In genomic region chr11:122655527-122656072, GRCh38 we compare ENCODE assay signal across 8 cellular contexts. TPM values are rescaled to one million over a fixed set of nuclear protein-coding genes. Genes with fewer than 3 reads are reported as not detected.
A peak's percentile ranks its signal among the peaks of the same experiment; 100 is the strongest.
DNase-seq lines count a peak whose midpoint lies in the region; ATAC-seq and TF ChIP-seq lines count a peak whose summit lies in the region.

UBASH3B (plus strand) TSS chr11:122655722; CDS start chr11:122656050, 328 bp downstream.

- no peak for TF ChIP-seq RAD21 in IMR-90 (IDR thresholded peaks at IDR 0.05; ENCODE audit: low read length)

- H3K4ac ChIP-seq in IMR-90 (ENCODE audit: low read depth, low read length): peak within 1 kb of the TSS; percentile 82

- in situ Hi-C loops in IMR-90 (cut with MboI; ENCODE audit: low sequenced_read_pairs): no loop called here

- H2BK120ac ChIP-seq in IMR-90 (ENCODE audit: low read depth, low read length): peak within 1 kb of the TSS; percentile 82

- DNase-seq in DMS114 treated with DMSO at 0.1 percent for 48 hours (lab: John Stamatoyannopoulos, UW; ENCODE audit: unreplicated experiment): peak; percentile 57
- DNase-seq in IMR-90: peak; percentile 89
- peak; percentile 69 to 85 for DNase-seq in SW 1271 (lab: John Stamatoyannopoulos, UW)
- DNase-seq in activated naive CD8-positive, alpha-beta T cell treated with anti-CD3 and anti-CD28 coated beads, Interleukin-2, amount 50 U/mL, for 16 hours (ENCODE audit: low read depth, low spot score): peak; percentile 28
- peak; percentile 29 to 91 (median 73) for DNase-seq in head of caudate nucleus
- peak; percentile 52 for DNase-seq in omental fat pad (ENCODE audit: low spot score)
- peak; percentile 68 for DNase-seq in thoracic aorta (ENCODE audit: low spot score)

- H3K36me3 ChIP-seq in IMR-90 (ENCODE audit: control insufficient read depth, insufficient read depth, low read length) (no peaks in the 10 kb centered on the region), thoracic aorta (no peaks in the 10 kb centered on the region)

- no peaks in the 10 kb centered on the region for H3K9me3 ChIP-seq in IMR-90 (ENCODE audit: control insufficient read depth, insufficient read depth, low read length)
- no peaks in the 10 kb centered on the region for H3K9me3 ChIP-seq in thoracic aorta

- POLR2A ChIA-PET in IMR-90 (lab: Charles Lee; ENCODE audit: unreplicated experiment): interaction anchor here (0.6 to 1.0 kb wide), 2 partner anchors 36 to 68 kb away, joined by 3 read pairs; no protein-coding TSS in a partner anchor

- H2BK5ac ChIP-seq in IMR-90 (ENCODE audit: low read depth, low read length, poor library complexity, severe bottlenecking): peak within 1 kb of the TSS; percentile 94

- peak within 1 kb of the TSS; percentile 89; the same call in 1 of the 3 replicates for H2BK15ac ChIP-seq in IMR-90 (ENCODE audit: low read depth, low read length)

- peak within 1 kb of the TSS; percentile 18; the same call in 1 of the 2 replicates for H4K5ac ChIP-seq in IMR-90 (ENCODE audit: low read depth, low read length)

- CTCF ChIA-PET in IMR-90 (lab: Yijun Ruan, JAX): interaction anchor here (0.6 to 3.0 kb wide), 4 partner anchors 68 to 564 kb away, joined by 3 to 9 read pairs (median 4); no protein-coding TSS in a partner anchor

- H3K27me3 ChIP-seq in IMR-90 (ENCODE audit: control insufficient read depth, insufficient read depth, low read length) (no peaks in the 10 kb centered on the region), thoracic aorta (replicated peaks; ENCODE audit: insufficient read depth) (no peaks in the 10 kb centered on the region)

- peak within 1 kb of the TSS; percentile 16 to 79; a peak in 3 of 4 replicates for H4K8ac ChIP-seq in IMR-90 (ENCODE audit: low read depth in 2 of 2, low read length in 2 of 2)

- dilution Hi-C loops in IMR-90 (cut with HindIII; ENCODE audit: low sequenced_read_pairs, unreplicated experiment): no loop called here

- H3K4me1 ChIP-seq in IMR-90 (ENCODE audit: control insufficient read depth, insufficient read depth, low read length) (peaks cover 12% of the 10 kb centered on the region), thoracic aorta (ENCODE audit: control insufficient read depth in 1 of 2, low read depth in 2 of 2) (peaks cover 10 to 13% of the 10 kb centered on the region in 2 donors)

- H3K27ac ChIP-seq in IMR-90 (ENCODE audit: insufficient read depth, low read length): peak within 1 kb of the TSS; percentile 93
- H3K27ac ChIP-seq in thoracic aorta: peak within 1 kb of the TSS; percentile 77 to 88

- peak within 1 kb of the TSS; percentile 64 for H2BK20ac ChIP-seq in IMR-90 (ENCODE audit: low read depth, low read length)

- H3K4me3 ChIP-seq in IMR-90 (ENCODE audit: insufficient read depth, low read depth, low read length) (peak within 1 kb of the TSS; percentile 89), thoracic aorta (peak within 1 kb of the TSS; percentile 94)

- peaks cover 8 to 40% of the 10 kb centered on the region in 2 experiments for H3K79me1 ChIP-seq in IMR-90 (ENCODE audit: low read depth in 1 of 2, low read length in 2 of 2)

- peak within 1 kb of the TSS; percentile 97 for H2AFZ ChIP-seq in IMR-90 (replicated peaks; ENCODE audit: low read length, poor library complexity)

- ATAC-seq in GM21529 (IDR thresholded peaks at IDR 0.05; ENCODE audit: unreplicated experiment) (peak; percentile 78), IMR-90 (ENCODE audit: low read depth) (peak; percentile 79), omental fat pad (ENCODE audit: low FRiP score) (peak; percentile 87), thoracic aorta (ENCODE audit: insufficient number of reproducible peaks, low FRiP score, low read depth) (peak; percentile 19)

- H3K18ac ChIP-seq in IMR-90 (ENCODE audit: low read depth, low read length): peak within 1 kb of the TSS; percentile 34

- no peak for TF ChIP-seq CTCF in IMR-90 (conservative IDR thresholded peaks at IDR 0.05; ENCODE audit: low read depth, low read length)
- TF ChIP-seq CTCF in omental fat pad (IDR thresholded peaks at IDR 0.05): no peak
- TF ChIP-seq CTCF in thoracic aorta (IDR thresholded peaks at IDR 0.05): peak; percentile 21

- no TSS peak for BruUV-seq in IMR-90 (replicated peaks; lab: Mats Ljungman, UMichigan)

- H3K56ac ChIP-seq in IMR-90 (ENCODE audit: extremely low read depth, insufficient read depth, low read length): peak within 1 kb of the TSS; percentile 90

- H3K4me2 ChIP-seq in IMR-90 (ENCODE audit: low read depth, low read length): peak within 1 kb of the TSS; percentile 88

- H3K23ac ChIP-seq in IMR-90 (ENCODE audit: low read depth, low read length): peak within 1 kb of the TSS; percentile 87

- intact Hi-C loops in IMR-90 (cut with micrococcal nuclease) (loop anchor here (1.0 to 5.0 kb wide), 3 partner anchors 53 to 126 kb away; no protein-coding TSS in a partner anchor), head of caudate nucleus (cut with DNase I) (no loop called here)

- 0% methylated on average over 6 of the region's 39 CpGs; no CpG with 5 or more reads in 1 of the 2 experiments for WGBS in IMR-90 (ENCODE audit: extremely low coverage in 2 of 2, insufficient read length in 1 of 2), 2 experiments

- H3K9me1 ChIP-seq in IMR-90 (ENCODE audit: insufficient read depth, low read length): peaks cover 16% of the 10 kb centered on the region

- H4K20me1 ChIP-seq in IMR-90 (ENCODE audit: insufficient read depth, low read length): peaks cover 20% of the 10 kb centered on the region; the same call in 1 of the 2 replicates

- peak within 1 kb of the TSS; percentile 92 for H2AK5ac ChIP-seq in IMR-90 (ENCODE audit: low read depth, low read length)

- H3K14ac ChIP-seq in IMR-90 (replicated peaks; ENCODE audit: low read depth, low read length): peak within 1 kb of the TSS; percentile 87

- peak within 1 kb of the TSS; percentile 98 for H2AK9ac ChIP-seq in IMR-90 (replicated peaks; ENCODE audit: low read depth, low read length, poor library complexity)

- H3K9ac ChIP-seq in IMR-90 (ENCODE audit: low read depth, low read length): peak within 1 kb of the TSS; percentile 84

- H4K91ac ChIP-seq in IMR-90 (ENCODE audit: insufficient read depth, low read depth, low read length): peak within 1 kb of the TSS; percentile 65

- peak; percentile 96 for TF ChIP-seq POLR2A in IMR-90 (IDR thresholded peaks at IDR 0.05; ENCODE audit: low read depth, low read length)

TF ChIP-seq in IMR-90, 13 proteins besides CTCF, POLR2A, EP300 and RAD21:
- TF ChIP-seq MXI1 (IDR thresholded peaks at IDR 0.05; ENCODE audit: borderline replicate concordance, low read depth, low read length) (no peak), NFE2L2 (IDR thresholded peaks at IDR 0.05; ENCODE audit: low read depth, low read length) (no peak), MAZ (IDR thresholded peaks at IDR 0.05; ENCODE audit: borderline replicate concordance, low read depth, low read length) (no peak), BHLHE40 (IDR thresholded peaks at IDR 0.05; ENCODE audit: low read depth, low read length) (no peak), CEBPB (IDR thresholded peaks at IDR 0.05; ENCODE audit: low read depth, low read length) (no peak)
- TF ChIP-seq, protein P1, sequence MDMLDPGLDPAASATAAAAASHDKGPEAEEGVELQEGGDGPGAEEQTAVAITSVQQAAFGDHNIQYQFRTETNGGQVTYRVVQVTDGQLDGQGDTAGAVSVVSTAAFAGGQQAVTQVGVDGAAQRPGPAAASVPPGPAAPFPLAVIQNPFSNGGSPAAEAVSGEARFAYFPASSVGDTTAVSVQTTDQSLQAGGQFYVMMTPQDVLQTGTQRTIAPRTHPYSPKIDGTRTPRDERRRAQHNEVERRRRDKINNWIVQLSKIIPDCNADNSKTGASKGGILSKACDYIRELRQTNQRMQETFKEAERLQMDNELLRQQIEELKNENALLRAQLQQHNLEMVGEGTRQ (IDR thresholded peaks at IDR 0.05; ENCODE audit: low read depth, low read length): no peak

RNA-seq across cellular contexts. Expression of gene UBASH3B, which starts in this region (rescaled TPM):
- 48.0 and 48.6 TPM in 2 replicates for total RNA-seq in IMR-90 (2012; rRNA removed)
- polyA plus RNA-seq in IMR-90 (2012; rRNA removed): 27.2 and 28.5 TPM in 2 replicates
- polyA plus RNA-seq in IMR-90 (2012; cell fraction: cytosol; rRNA removed): 21.2 and 31.1 TPM in 2 replicates
- polyA plus RNA-seq in IMR-90 (2012; cell fraction: nucleus; rRNA removed; ENCODE audit: low replicate concordance): 23.4 and 27.3 TPM in 2 replicates
- 10 to 100 TPM in 3 of 4 donors, 1 to 10 TPM in 1; 9.9 to 36.3 (median 24.3) TPM for total RNA-seq in omental fat pad
- total RNA-seq in thoracic aorta: 10 to 100 TPM in 1 of 2 donors, 1 to 10 TPM in 1; 6.1 to 12.3 TPM

Comparison
In these comparisons a context has a peak if more than half of its experiments do, and no peak if none do; other contexts are left out.
1. Peak in every context shown above with its lines: DNase-seq, ATAC-seq, H3K4me3 ChIP-seq and H3K27ac ChIP-seq.
2. DNase-seq: peak in every context shown above with its lines; median percentile 89 in IMR-90; 77 in SW 1271; 73 in head of caudate nucleus; 68 in thoracic aorta; 57 in DMS114 treated with DMSO at 0.1 percent for 48 hours; 52 in omental fat pad; 28 in activated naive CD8-positive, alpha-beta T cell treated with anti-CD3 and anti-CD28 coated beads, Interleukin-2, amount 50 U/mL, for 16 hours.
3. ATAC-seq: peak in every context shown above with its lines; median percentile 87 in omental fat pad; 79 in IMR-90; 78 in GM21529; 19 in thoracic aorta.